In the genomic region with DNA sequence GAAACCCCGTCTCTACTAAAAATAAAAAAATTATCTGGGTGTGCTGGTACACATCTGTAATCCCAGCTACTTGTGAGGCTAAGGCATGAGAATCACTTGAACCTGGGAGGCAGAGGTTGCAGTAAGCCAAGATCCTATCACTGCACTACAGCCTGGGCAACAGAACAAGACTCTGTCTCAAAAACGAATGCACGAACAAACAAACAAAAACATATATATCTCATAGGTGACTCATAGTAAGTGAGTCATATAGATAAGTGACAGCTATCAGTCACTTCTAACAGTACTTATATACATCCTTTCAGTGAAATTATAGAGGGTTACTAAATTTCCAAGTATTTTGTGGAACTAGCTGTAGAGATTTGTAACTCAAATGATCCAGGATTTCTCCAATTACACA, we compare ENCODE assay signal across 18 cellular contexts.
DNase-seq lines count a peak whose midpoint lies in the region; ATAC-seq, FAIRE-seq and TF ChIP-seq lines count a peak whose summit lies in the region.
"Had no signal": no experiment of that assay in that cellular context is flagged by ENCODE, and none has a peak within 500 bp of the region (broad histone marks: within the 10 kb centered on the region; RNA-seq: fewer than 3 reads in every experiment).

No MANE protein-coding gene starts in this region.

- peaks cover 0 to 2% of the 10 kb centered on the region in 2 experiments; a peak in 1 of 5 replicates for H3K9me3 Mint-ChIP-seq in H9

- no peaks in the 10 kb centered on the region for H3K9me3 ChIP-seq in A549
- H3K9me3 ChIP-seq in PC-3 (ENCODE audit: low read length) = no peaks in the 10 kb centered on the region
- no peaks in the 10 kb centered on the region for H3K9me3 ChIP-seq in K562 (replicated peaks; ENCODE audit: control insufficient read depth, insufficient read depth, low read depth, low read length)
- no peaks in the 10 kb centered on the region for H3K9me3 ChIP-seq in H9 (ENCODE audit: control insufficient read depth, low read depth, low read length)

- no peaks in the 10 kb centered on the region; a peak in 1 of 7 replicates for H3K36me3 Mint-ChIP-seq in H9 (ENCODE audit: insufficient read depth in 1 of 3, low read depth in 3 of 3)
- H3K36me3 Mint-ChIP-seq: CD4-positive, alpha-beta memory T cell had no signal

- intact Hi-C loops in PC-3 (cut with micrococcal nuclease) = no loop called here
- intact Hi-C loops in K562 (cut with micrococcal nuclease) = no loop called here

- TF ChIP-seq EP300 in A549 (IDR thresholded peaks at IDR 0.05) (no peak), K562 (IDR thresholded peaks at IDR 0.05; ENCODE audit: low read length) (no peak)

- no peaks in the 10 kb centered on the region for H3K9me1 ChIP-seq in K562 (ENCODE audit: control insufficient read depth, insufficient read depth, low read length)

- DNase-seq in A549 (ENCODE audit: low read depth in 1 of 2, low spot score in 1 of 2) (no peak), PC-3 (peak; percentile 8), K562 (ENCODE audit: extremely low read depth in 1 of 4, low spot score in 3 of 4) (no peak), H9 (no peak)
- no peak for DNase-seq in activated CD4-positive, CD25-positive, alpha-beta regulatory T cell treated with anti-CD3 and anti-CD28 coated beads, Interleukin-2, amount 50 U/mL, for 72 hours
- DNase-seq: 8988T; C1 segment of cervical spinal cord; Calu3; CD4-positive, alpha-beta memory T cell; COR-L47; DMS79; EL; GDM1; GOT3; HCEC 1CT had no signal

- H2BK12ac ChIP-seq in H9 (ENCODE audit: insufficient read length, low read depth, low read length) = no peak overlapping the region

- no peak overlapping the region for H2BK20ac ChIP-seq in H9 (ENCODE audit: low read depth, low read length, poor library complexity, severe bottlenecking)

- H3K14ac ChIP-seq in H9 (ENCODE audit: insufficient read depth, low read length) = no peak overlapping the region

- H4K91ac ChIP-seq in H9 (ENCODE audit: insufficient read length, low read depth, low read length) = no peak overlapping the region

- TF ChIP-seq POLR2A in A549 (IDR thresholded peaks at IDR 0.05; ENCODE audit: low read length) (no peak), K562 (conservative IDR thresholded peaks at IDR 0.05) (no peak)

- no peak overlapping the region for H4K5ac ChIP-seq in H9 (ENCODE audit: insufficient read length, low read depth, low read length)

- H4K20me1 ChIP-seq in PC-3 (ENCODE audit: low read length) (no peaks in the 10 kb centered on the region), K562 (replicated peaks; ENCODE audit: control insufficient read depth, insufficient read depth, low read length) (no peaks in the 10 kb centered on the region), H9 (ENCODE audit: control insufficient read depth, insufficient read depth, insufficient read length) (no peaks in the 10 kb centered on the region)

- POLR2A ChIA-PET in A549 (lab: Yijun Ruan, JAX) = no interaction called here
- POLR2A ChIA-PET in PC-3 (lab: Charles Lee; ENCODE audit: unreplicated experiment) = no interaction called here
- POLR2A ChIA-PET in K562 (lab: Yijun Ruan, JAX) = no interaction called here

- H4K8ac ChIP-seq in H9 (replicated peaks; ENCODE audit: insufficient read length, low read depth, low read length) = no peak overlapping the region

- CTCF ChIA-PET in A549 (lab: Yijun Ruan, JAX) = no interaction called here
- CTCF ChIA-PET in PC-3 (lab: Charles Lee) = no interaction called here
- CTCF ChIA-PET in K562 (lab: Yijun Ruan, JAX; ENCODE audit: low intra/inter-chr PET ratio) = no interaction called here

- H3K27me3 Mint-ChIP-seq in H9 (ENCODE audit: low read depth) = no peaks in the 10 kb centered on the region
- H3K27me3 Mint-ChIP-seq: CD4-positive, alpha-beta memory T cell had no signal

- H2AK5ac ChIP-seq in H9 (ENCODE audit: insufficient read length, low read length) = no peak overlapping the region

- H3K36me3 ChIP-seq in PC-3 (ENCODE audit: low read depth, low read length) (no peaks in the 10 kb centered on the region), K562 (ENCODE audit: control insufficient read depth, insufficient read depth, low read length) (no peaks in the 10 kb centered on the region)

- 48% methylated on average over 3 of the region's 3 CpGs for WGBS in A549 (ENCODE audit: missing lambda C conversion rate)
- 1% methylated on average over 3 of the region's 3 CpGs for WGBS in K562 (ENCODE audit: insufficient coverage, low coverage, missing lambda C conversion rate)
- no CpG with 5 or more reads among the region's 3 CpGs for WGBS in H9 (ENCODE audit: extremely low coverage, insufficient read length, low lambda C conversion rate)

- H3K4ac ChIP-seq in H9 (ENCODE audit: low read depth, low read length) = no peak overlapping the region

- H2BK5ac ChIP-seq in H9 (ENCODE audit: insufficient read length, low read length) = no peak overlapping the region

- BruUV-seq in PC-3 (replicated peaks; lab: Mats Ljungman, UMichigan) (no TSS peak), K562 (replicated peaks; lab: Mats Ljungman, UMichigan) (no TSS peak)

- H2BK15ac ChIP-seq in H9 (ENCODE audit: low read depth, low read length) = no peak overlapping the region

- H3K27ac Mint-ChIP-seq in H9 = no peak overlapping the region
- H3K27ac Mint-ChIP-seq: CD4-positive, alpha-beta memory T cell had no signal

- H3K79me2 ChIP-seq in PC-3 (ENCODE audit: low read length) (no peaks in the 10 kb centered on the region), K562 (ENCODE audit: control insufficient read depth, insufficient read depth, low read length) (no peaks in the 10 kb centered on the region), H9 (ENCODE audit: insufficient read depth, low read length) (no peaks in the 10 kb centered on the region)

- FAIRE-seq in A549 (lab: Jason Lieb, UNC) = no peak
- FAIRE-seq in K562 (lab: Jason Lieb, UNC) = no peak
- FAIRE-seq: GM12878, H54 had no signal

- in situ Hi-C loops in K562 (cut with MboI) = no loop called here

- no peaks in the 10 kb centered on the region for H3K23me2 ChIP-seq in H9 (ENCODE audit: insufficient read length, low read depth, low read length, poor library complexity, severe bottlenecking)

- H2AFZ ChIP-seq in PC-3 (ENCODE audit: low read length) (no peak overlapping the region), K562 (ENCODE audit: low read depth, low read length) (no peak overlapping the region), H9 (ENCODE audit: low read length) (no peak overlapping the region)

- H3K4me1 Mint-ChIP-seq in H9 = no peaks in the 10 kb centered on the region
- H3K4me1 Mint-ChIP-seq: CD4-positive, alpha-beta memory T cell had no signal

- H3K4me2 ChIP-seq in A549 (no peak overlapping the region), PC-3 (ENCODE audit: low read length) (no peak overlapping the region), K562 (ENCODE audit: insufficient read depth, low read length) (no peak overlapping the region), H9 (ENCODE audit: insufficient read depth, insufficient read length, low read length) (no peak overlapping the region)

- ATAC-seq in A549 = no peak
- ATAC-seq in PC-3 = no peak; the same call in 1 of the 2 replicates
- no peak for ATAC-seq in K562
- no peak for ATAC-seq in GM19455 (IDR thresholded peaks at IDR 0.05; ENCODE audit: unreplicated experiment)
- ATAC-seq: GM12878 had no signal

- TF ChIP-seq RAD21 in A549 (conservative IDR thresholded peaks at IDR 0.05 in 1 of 2, IDR thresholded peaks at IDR 0.05 in 1 of 2) = no peak
- no peak for TF ChIP-seq RAD21 in K562 (CRISPR knock-in tag; conservative IDR thresholded peaks at IDR 0.05 in 1 of 2, IDR thresholded peaks at IDR 0.05 in 1 of 2)

- H3K27ac ChIP-seq in A549 (no peak overlapping the region), PC-3 (ENCODE audit: low read length) (no peak overlapping the region), K562 (ENCODE audit: extremely low read depth, low read depth, low read length) (no peak overlapping the region), H9 (ENCODE audit: insufficient read length, low read depth, low read length) (no peak overlapping the region)

- H3K18ac ChIP-seq in H9 (ENCODE audit: insufficient read length, low read depth, low read length) = no peak overlapping the region

- H3K23ac ChIP-seq in H9 (ENCODE audit: insufficient read length, low read depth, low read length) = no peak overlapping the region

- H3K56ac ChIP-seq in H9 (ENCODE audit: insufficient read length, low read depth, low read length) = no peak overlapping the region

- H3K9me2 ChIP-seq in PC-3 (replicated peaks; ENCODE audit: low read length) = no peaks in the 10 kb centered on the region

- H3K4me3 Mint-ChIP-seq in H9 = no peak overlapping the region
- H3K4me3 Mint-ChIP-seq: CD4-positive, alpha-beta memory T cell had no signal

- no peak overlapping the region for H3T11ph ChIP-seq in H9 (ENCODE audit: low read length)

- H3K79me1 ChIP-seq in H9 (ENCODE audit: insufficient read depth, low read depth, low read length, poor library complexity, severe bottlenecking) = no peaks in the 10 kb centered on the region

- H3K27me3 ChIP-seq in PC-3 (ENCODE audit: low read length) (no peaks in the 10 kb centered on the region), K562 (ENCODE audit: control insufficient read depth in 2 of 2, insufficient read depth in 2 of 2, low read length in 2 of 2) (no peaks in the 10 kb centered on the region), H9 (ENCODE audit: insufficient read depth, low read length) (no peaks in the 10 kb centered on the region)

- H3K4me1 ChIP-seq in A549 = no peaks in the 10 kb centered on the region
- no peaks in the 10 kb centered on the region for H3K4me1 ChIP-seq in PC-3 (ENCODE audit: insufficient read depth, low read length)
- no peaks in the 10 kb centered on the region for H3K4me1 ChIP-seq in K562 (replicated peaks in 1 of 2; ENCODE audit: control insufficient read depth in 2 of 2, insufficient read depth in 2 of 2, low read length in 2 of 2)
- H3K4me1 ChIP-seq in H9 (ENCODE audit: insufficient read depth, low read length) = no peaks in the 10 kb centered on the region

- H3K4me3 ChIP-seq in A549 = no peak overlapping the region
- H3K4me3 ChIP-seq in PC-3 (ENCODE audit: low read length) = no peak overlapping the region
- no peak overlapping the region for H3K4me3 ChIP-seq in K562
- H3K4me3 ChIP-seq: GM12878 had no signal

- H3K9ac ChIP-seq in PC-3 (ENCODE audit: low read length) (no peak overlapping the region), K562 (ENCODE audit: insufficient read depth in 1 of 2, low read depth in 2 of 2, low read length in 2 of 2) (no peak overlapping the region), H9 (ENCODE audit: extremely low read depth, insufficient read length, low read length) (no peak overlapping the region)

- TF ChIP-seq CTCF in A549 (IDR thresholded peaks at IDR 0.05) = no peak
- no peak for TF ChIP-seq CTCF in PC-3 (conservative IDR thresholded peaks at IDR 0.05; ENCODE audit: low read depth, low read length)
- TF ChIP-seq CTCF in K562 (IDR thresholded peaks at IDR 0.05 in 2 of 3, conservative IDR thresholded peaks at IDR 0.05 in 1 of 3; ENCODE audit: insufficient read depth in 2 of 3, low read depth in 1 of 3, low read length in 3 of 3) = no peak
- TF ChIP-seq CTCF in H9 (conservative IDR thresholded peaks at IDR 0.05) = no peak

- no peak overlapping the region for H2BK120ac ChIP-seq in H9 (ENCODE audit: low read depth, low read length, poor library complexity, severe bottlenecking)

- H3F3A ChIP-seq in PC-3 (ENCODE audit: low read length, unreplicated experiment) = no peaks in the 10 kb centered on the region

TF ChIP-seq in A549, 52 proteins besides CTCF, POLR2A, EP300 and RAD21 (continues in another document):
- TF ChIP-seq RARB (CRISPR knock-in tag; IDR thresholded peaks at IDR 0.05) = no peak
